Comparison of ENCODE assay signal across 16 cellular contexts in genomic region chr18:80191907-80192652, GRCh38. TPM values are rescaled to one million over a fixed set of nuclear protein-coding genes. Genes with fewer than 3 reads are reported as not detected.
"Had no signal": no experiment of that assay in that cellular context is flagged by ENCODE, and none has a peak within 500 bp of the region (broad histone marks: within the 10 kb centered on the region; RNA-seq: fewer than 3 reads in every experiment).

No MANE protein-coding gene starts in this region.

- H3K4me1 ChIP-seq: body of pancreas, pancreas had no signal

- H3K9me3 ChIP-seq: body of pancreas, esophagus squamous epithelium, left ventricle myocardium inferior, pancreas, tibial artery had no signal

- H3K4me3 Mint-ChIP-seq: activated naive CD8-positive, alpha-beta T cell treated with anti-CD3 and anti-CD28 coated beads for 36 hours; activated T-cell treated with anti-CD3 and anti-CD28 coated beads, Interleukin-2, amount 50 U/mL, for 72 hours; naive B cell; neural progenitor cell; T-helper 2 cell treated with Interferon-gamma antibody and Interleukin-4, amounts not matched to agents 5 μg/mL and 100 μg/mL, for 36 hours had no signal

- DNase-seq: activated gamma-delta T cell treated with Interleukin-2 at 50 U/mL for 16 hours; activated naive CD8-positive, alpha-beta T cell treated with anti-CD3 and anti-CD28 coated beads for 36 hours; activated T-cell treated with anti-CD3 and anti-CD28 coated beads, Interleukin-2, amount 50 U/mL, for 72 hours; amygdala; body of pancreas; caudate nucleus; esophagus squamous epithelium; hippocampal formation; kidney; left ventricle myocardium inferior; naive B cell; pancreas; stimulated activated CD4-positive, alpha-beta T cell treated with anti-CD3 and anti-CD28 coated beads, Interleukin-1b, Interleukin-23, amount 100 ng/mL, for 48 hours; tibial artery had no signal

- H3K27me3 ChIP-seq: body of pancreas, esophagus squamous epithelium, neural progenitor cell, pancreas, tibial artery had no signal

- H3K36me3 Mint-ChIP-seq: activated naive CD8-positive, alpha-beta T cell treated with anti-CD3 and anti-CD28 coated beads for 36 hours; naive B cell had no signal

- H3K36me3 ChIP-seq: left ventricle myocardium inferior, neural progenitor cell, pancreas, tibial artery had no signal

- H3K9me3 Mint-ChIP-seq: activated naive CD8-positive, alpha-beta T cell treated with anti-CD3 and anti-CD28 coated beads for 36 hours; activated T-cell treated with anti-CD3 and anti-CD28 coated beads, Interleukin-2, amount 50 U/mL, for 72 hours; neural progenitor cell; T-helper 2 cell treated with Interferon-gamma antibody and Interleukin-4, amounts not matched to agents 5 μg/mL and 100 μg/mL, for 36 hours had no signal

- H3K4me1 Mint-ChIP-seq: naive B cell had no signal

- H3K27ac ChIP-seq: body of pancreas, esophagus squamous epithelium, left ventricle myocardium inferior, neural progenitor cell, pancreas, tibial artery had no signal

- H3K4me3 ChIP-seq: body of pancreas, esophagus squamous epithelium, left ventricle myocardium inferior, neural progenitor cell, pancreas, tibial artery had no signal

- H3K27ac Mint-ChIP-seq: activated naive CD8-positive, alpha-beta T cell treated with anti-CD3 and anti-CD28 coated beads for 36 hours; activated T-cell treated with anti-CD3 and anti-CD28 coated beads, Interleukin-2, amount 50 U/mL, for 72 hours; naive B cell; neural progenitor cell; T-helper 2 cell treated with Interferon-gamma antibody and Interleukin-4, amounts not matched to agents 5 μg/mL and 100 μg/mL, for 36 hours had no signal

RNA-seq across cellular contexts. Expression of gene PARD6G, which starts 55.2 kb away (rescaled TPM):
- total RNA-seq: activated T-cell treated with anti-CD3 and anti-CD28 coated beads, Interleukin-2, amount 50 U/mL, for 72 hours had no signal
